10 cellular contexts compared by ENCODE assay signal in the genomic region with DNA sequence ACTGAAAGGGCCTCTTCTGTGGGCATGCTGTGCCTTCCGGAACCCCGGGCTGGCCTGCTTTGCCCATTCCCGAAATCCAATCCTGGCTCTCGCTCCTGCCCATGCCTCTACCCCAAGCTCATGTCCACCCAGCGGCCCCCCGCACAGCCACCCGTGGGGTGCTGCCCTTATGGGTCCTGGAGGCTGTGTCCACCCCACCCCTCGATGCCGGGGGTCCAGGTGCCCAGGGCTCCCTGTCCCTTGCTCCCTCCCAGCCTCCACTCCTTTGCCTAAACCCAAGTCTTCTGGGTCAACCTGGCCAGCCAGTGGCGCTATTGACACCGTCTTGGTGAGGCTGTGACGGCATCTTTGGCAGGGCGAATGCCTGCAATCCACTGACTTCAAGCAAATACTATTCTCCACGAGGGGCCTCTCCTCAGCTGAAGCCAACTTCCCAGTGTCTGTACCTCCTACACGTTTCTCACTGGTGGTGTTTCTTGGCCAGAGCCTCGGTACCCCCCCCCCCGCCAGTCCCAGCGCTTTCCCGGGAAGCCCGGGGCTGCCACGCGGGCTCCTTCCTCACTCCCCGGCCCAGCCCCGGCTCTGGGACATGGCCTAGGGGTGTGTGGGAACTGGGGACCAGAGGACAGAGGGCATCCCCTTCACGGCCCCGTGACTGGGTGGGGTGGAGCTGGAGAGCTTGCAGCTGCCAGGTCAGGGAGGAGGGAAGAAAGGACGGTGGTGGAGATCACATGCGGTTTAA. TPM values are rescaled to one million over a fixed set of nuclear protein-coding genes. Genes with fewer than 3 reads are reported as not detected.
DNase-seq lines count a peak whose midpoint lies in the region; ATAC-seq and TF ChIP-seq lines count a peak whose summit lies in the region.
"Had no signal": no experiment of that assay in that cellular context is flagged by ENCODE, and none has a peak within 500 bp of the region (broad histone marks: within the 10 kb centered on the region; RNA-seq: fewer than 3 reads in every experiment).

No MANE protein-coding gene starts in this region.

- H3K27ac ChIP-seq in ovary = no peak overlapping the region
- H3K27ac ChIP-seq: hepatocyte, sigmoid colon had no signal

- ATAC-seq in HG02798 (IDR thresholded peaks at IDR 0.05; ENCODE audit: poor library complexity, unreplicated experiment) = no peak

- no peak for TF ChIP-seq EP300 in ovary (IDR thresholded peaks at IDR 0.05)

- peaks cover 15% of the 10 kb centered on the region for H3K36me3 ChIP-seq in H7 (replicated peaks; ENCODE audit: control insufficient read depth, insufficient read depth, low read length)
- H3K36me3 ChIP-seq in ovary = no peaks in the 10 kb centered on the region

- peaks cover 2% of the 10 kb centered on the region for H3K4me1 ChIP-seq in ovary (ENCODE audit: insufficient read depth)
- H3K4me1 ChIP-seq: sigmoid colon had no signal

- peak; percentile 13 for TF ChIP-seq CTCF in choroid plexus epithelial cell (conservative IDR thresholded peaks at IDR 0.05; ENCODE audit: low read depth, low read length)
- no peak for TF ChIP-seq CTCF in ovary (IDR thresholded peaks at IDR 0.05)

- no peak overlapping the region for H3K4me3 ChIP-seq in H7 (ENCODE audit: insufficient read depth, low read depth, low read length)
- H3K4me3 ChIP-seq in choroid plexus epithelial cell (ENCODE audit: low read depth, low read length) = no peak overlapping the region
- H3K4me3 ChIP-seq in ovary = no peak overlapping the region
- H3K4me3 ChIP-seq: hepatocyte, sigmoid colon had no signal

- 33 to 43% (median 33%) methylated on average over 27 to 28 of the region's 28 CpGs for WGBS in ovary, 3 donors

- no peaks in the 10 kb centered on the region for H3K9me3 ChIP-seq in ovary
- H3K9me3 ChIP-seq: sigmoid colon had no signal

- no peaks in the 10 kb centered on the region for H3K27me3 ChIP-seq in H7 (ENCODE audit: control insufficient read depth, insufficient read depth, low read length)
- H3K27me3 ChIP-seq in ovary = no peaks in the 10 kb centered on the region
- H3K27me3 ChIP-seq: hepatocyte, sigmoid colon had no signal

- intact Hi-C loops in ovary (cut with DNase I) = no loop called here

- TF ChIP-seq POLR2A in ovary (IDR thresholded peaks at IDR 0.05) = no peak

- DNase-seq in H7 = peak; percentile 77
- peak; percentile 29 for DNase-seq in choroid plexus epithelial cell (ENCODE audit: low read depth)
- DNase-seq in ovary = peak in 4 of 5 donors; percentile 59 to 74 (median 62)
- no peak for DNase-seq in NCI-H2029 treated with DMSO at 0.1 percent for 48 hours (lab: John Stamatoyannopoulos, UW)
- no peak for DNase-seq in CD1c-positive myeloid dendritic cell (ENCODE audit: extremely low spot score)
- DNase-seq: effector memory CD4-positive, alpha-beta T cell; NCI-H2081 treated with DMSO at 0.1 percent for 48 hours; sigmoid colon had no signal

RNA-seq across cellular contexts. Expression of a gene that starts 12.2 kb away (rescaled TPM):
- total RNA-seq in H7 (2014; rRNA removed; shearing (Covaris generic)) = 114 and 129 TPM in 2 replicates
- total RNA-seq in ovary = 10 to 100 TPM; 40.1 to 72.4 (median 67.7) TPM
- 10 to 100 TPM; 15.0 to 62.5 TPM for polyA plus RNA-seq in ovary

RNA-seq across cellular contexts. Expression of a gene that starts 20.2 kb away (rescaled TPM):
- 201 and 257 TPM in 2 replicates for total RNA-seq in H7 (2014; rRNA removed; shearing (Covaris generic))
- total RNA-seq in ovary = 100 to 1,000 TPM in 1 of 7 donors, 10 to 100 TPM in 5, 1 to 10 TPM in 1; 9.8 to 168 (median 53.8) TPM
- polyA plus RNA-seq in ovary = 10 to 100 TPM in 1 of 2 donors, 1 to 10 TPM in 1; 1.3 to 16.0 TPM

RNA-seq across cellular contexts. Expression of a gene that starts 26.1 kb away (rescaled TPM):
- total RNA-seq in H7 (2014; rRNA removed; shearing (Covaris generic)) = 205 and 248 TPM in 2 replicates
- 10 to 100 TPM; 48.8 to 96.2 (median 80.1) TPM for total RNA-seq in ovary
- 10 to 100 TPM; 12.4 to 77.8 TPM for polyA plus RNA-seq in ovary

RNA-seq across cellular contexts. Expression of a gene that starts 26.2 kb away (rescaled TPM):
- 43.0 and 50.8 TPM in 2 replicates for total RNA-seq in H7 (2014; rRNA removed; shearing (Covaris generic))
- total RNA-seq in ovary = 10 to 100 TPM; 33.3 to 53.0 (median 44.7) TPM
- 10 to 100 TPM; 20.9 to 61.3 TPM for polyA plus RNA-seq in ovary

RNA-seq across cellular contexts. Expression of a gene that starts 40.3 kb away (rescaled TPM):
- 72.7 and 110 TPM in 2 replicates for total RNA-seq in H7 (2014; rRNA removed; shearing (Covaris generic))
- 100 to 1,000 TPM in 6 of 7 donors, 10 to 100 TPM in 1; 87.6 to 217 (median 131) TPM for total RNA-seq in ovary
- 100 to 1,000 TPM in 1 of 2 donors, 10 to 100 TPM in 1; 16.7 to 144 TPM for polyA plus RNA-seq in ovary

Comparison
In these comparisons a context has a peak if more than half of its experiments do, and no peak if none do; other contexts are left out.
1. DNase-seq: peak in H7 (single experiment), choroid plexus epithelial cell (single experiment) and ovary (4 of 5); none in NCI-H2029 treated with DMSO at 0.1 percent for 48 hours (single experiment) and CD1c-positive myeloid dendritic cell (single experiment).